33 cellular contexts compared by ENCODE assay signal in the genomic region with DNA sequence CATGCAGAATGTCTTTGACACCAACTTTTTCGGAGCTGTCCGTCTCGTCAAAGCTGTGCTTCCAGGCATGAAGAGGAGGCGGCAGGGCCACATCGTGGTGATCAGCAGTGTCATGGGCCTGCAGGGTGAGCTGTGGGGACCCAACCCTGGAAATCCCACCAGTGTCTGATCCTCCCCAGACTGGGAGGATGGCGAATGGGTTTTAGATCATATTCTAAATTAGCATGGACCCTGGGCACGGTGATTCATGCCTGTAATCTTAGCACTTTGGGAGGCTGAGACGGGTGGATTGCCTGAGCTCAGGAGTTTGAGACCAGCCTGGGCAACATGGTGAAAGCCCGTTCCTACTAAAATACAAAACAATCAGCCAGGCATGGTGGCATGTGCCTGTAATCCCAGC. TPM values are rescaled to one million over a fixed set of nuclear protein-coding genes. Genes with fewer than 3 reads are reported as not detected.
"Had no signal": no experiment of that assay in that cellular context is flagged by ENCODE, and none has a peak within 500 bp of the region (broad histone marks: within the 10 kb centered on the region; RNA-seq: fewer than 3 reads in every experiment).

No MANE protein-coding gene starts in this region.

- H3K9me3 Mint-ChIP-seq: activated CD4-positive, alpha-beta T cell treated with anti-CD3 and anti-CD28 coated beads, Interleukin-2, amount 10 ng/mL, durations not matched to agents 24 days and 14 days; activated CD8-positive, alpha-beta T cell treated with anti-CD3 and anti-CD28 coated beads for 36 hours; activated naive CD4-positive, alpha-beta T cell treated with anti-CD3 and anti-CD28 coated beads for 36 hours; activated naive CD4-positive, alpha-beta T cell treated with anti-CD3 and anti-CD28 coated beads, Interleukin-2, amount 50 U/mL, for 72 hours; activated T-cell treated with anti-CD3 and anti-CD28 coated beads, Interleukin-2, amount 50 U/mL, for 24 hours; T-helper 1 cell treated with Interleukin-12 subunit alpha and Interleukin-12 subunit beta and Interleukin-4 antibody, amounts not matched to agents 30 μg/mL and 1 μg/mL, for 36 hours; T-helper 2 cell treated with Interferon-gamma antibody and Interleukin-4, amounts not matched to agents 5 μg/mL and 100 μg/mL, for 36 hours had no signal

- H3K27me3 ChIP-seq: Peyer's patch, SJSA1 had no signal

- ATAC-seq: activated CD8-positive, alpha-beta T cell treated with anti-CD3 and anti-CD28 coated beads for 36 hours; activated naive CD4-positive, alpha-beta T cell treated with anti-CD3 and anti-CD28 coated beads, Interleukin-2, amount 50 U/mL, for 72 hours had no signal

- DNase-seq: activated CD4-positive, alpha-beta T cell treated with anti-CD3 and anti-CD28 coated beads, Interleukin-2, amount 10 ng/mL, durations not matched to agents 24 days and 14 days; activated CD4-positive, alpha-beta T cell treated with anti-CD3 and anti-CD28 coated beads, Interleukin-2, amount 50 U/mL, for 4 hours; activated CD8-positive, alpha-beta T cell treated with anti-CD3 and anti-CD28 coated beads for 36 hours; activated gamma-delta T cell treated with Interleukin-2 at 50 U/mL for 16 hours; activated naive CD4-positive, alpha-beta T cell treated with anti-CD3 and anti-CD28 coated beads for 36 hours; activated T-cell treated with anti-CD3 and anti-CD28 coated beads, Interleukin-2, amount 50 U/mL, for 24 hours; amniotic stem cell; aorta; MM.1S; MV-4-11; NCI-H1092; NCI-H1417; NCI-H146; NCI-H187; NCI-H2029 treated with DMSO at 0.1 percent for 48 hours; NCI-H2107; NCI-H2171; NCI-H510A; NCI-H526; NCI-H748 treated with DMSO at 0.1 percent for 48 hours; NK-92 treated with Interleukin-12 subunit alpha and Interleukin-12 subunit beta, amount 100 ng/mL, for 24 hours; Peyer's patch; RPMI8226; SHP77 treated with DMSO at 0.1 percent for 48 hours; SK-N-SH had no signal

- H3K9me2 ChIP-seq: SK-N-SH had no signal

- H3K36me3 ChIP-seq: breast epithelium, Peyer's patch, SJSA1 had no signal

- H3K36me3 Mint-ChIP-seq: activated naive CD4-positive, alpha-beta T cell treated with anti-CD3 and anti-CD28 coated beads, Interleukin-2, amount 50 U/mL, for 72 hours had no signal

- H3K9ac ChIP-seq: SK-N-SH had no signal

- H3K4me2 ChIP-seq: SK-N-SH had no signal

- H3K4me1 Mint-ChIP-seq: activated CD4-positive, alpha-beta T cell treated with anti-CD3 and anti-CD28 coated beads, Interleukin-2, amount 10 ng/mL, durations not matched to agents 24 days and 14 days had no signal

- H3K27ac Mint-ChIP-seq: activated CD4-positive, alpha-beta T cell treated with anti-CD3 and anti-CD28 coated beads, Interleukin-2, amount 10 ng/mL, durations not matched to agents 24 days and 14 days; activated CD8-positive, alpha-beta T cell treated with anti-CD3 and anti-CD28 coated beads for 36 hours; activated naive CD4-positive, alpha-beta T cell treated with anti-CD3 and anti-CD28 coated beads for 36 hours; activated naive CD4-positive, alpha-beta T cell treated with anti-CD3 and anti-CD28 coated beads, Interleukin-2, amount 50 U/mL, for 72 hours; activated T-cell treated with anti-CD3 and anti-CD28 coated beads, Interleukin-2, amount 50 U/mL, for 24 hours; T-helper 1 cell treated with Interleukin-12 subunit alpha and Interleukin-12 subunit beta and Interleukin-4 antibody, amounts not matched to agents 30 μg/mL and 1 μg/mL, for 36 hours; T-helper 2 cell treated with Interferon-gamma antibody and Interleukin-4, amounts not matched to agents 5 μg/mL and 100 μg/mL, for 36 hours had no signal

- H3K4me1 ChIP-seq: breast epithelium, Peyer's patch, SJSA1 had no signal

- H3K9me3 ChIP-seq: breast epithelium, Peyer's patch, SJSA1, SK-N-SH had no signal

- H3K4me3 ChIP-seq: breast epithelium, Peyer's patch, SJSA1 had no signal

- H3K4me3 Mint-ChIP-seq: activated CD4-positive, alpha-beta T cell treated with anti-CD3 and anti-CD28 coated beads, Interleukin-2, amount 10 ng/mL, durations not matched to agents 24 days and 14 days; activated CD8-positive, alpha-beta T cell treated with anti-CD3 and anti-CD28 coated beads for 36 hours; activated naive CD4-positive, alpha-beta T cell treated with anti-CD3 and anti-CD28 coated beads for 36 hours; activated T-cell treated with anti-CD3 and anti-CD28 coated beads, Interleukin-2, amount 50 U/mL, for 24 hours; T-helper 1 cell treated with Interleukin-12 subunit alpha and Interleukin-12 subunit beta and Interleukin-4 antibody, amounts not matched to agents 30 μg/mL and 1 μg/mL, for 36 hours; T-helper 2 cell treated with Interferon-gamma antibody and Interleukin-4, amounts not matched to agents 5 μg/mL and 100 μg/mL, for 36 hours had no signal

- H3K27ac ChIP-seq: breast epithelium, Peyer's patch, SJSA1 had no signal

RNA-seq across cellular contexts. Expression of gene RDH8, which starts 5.5 kb away (rescaled TPM):
- total RNA-seq: activated CD4-positive, alpha-beta T cell treated with anti-CD3 and anti-CD28 coated beads, Interleukin-2, amount 10 ng/mL, durations not matched to agents 24 days and 14 days; activated CD8-positive, alpha-beta T cell treated with anti-CD3 and anti-CD28 coated beads for 36 hours; activated naive CD4-positive, alpha-beta T cell treated with anti-CD3 and anti-CD28 coated beads for 36 hours; activated naive CD4-positive, alpha-beta T cell treated with anti-CD3 and anti-CD28 coated beads, Interleukin-2, amount 50 U/mL, for 72 hours; aorta; breast epithelium; cardiac septum; LHCN-M2; PC-3; Peyer's patch; SJSA1 had no signal
- polyA plus RNA-seq: aorta, SK-N-SH had no signal
